In genomic region chr21:34613679-34614442, GRCh38 we compare ENCODE assay signal across 8 cellular contexts. TPM values are rescaled to one million over a fixed set of nuclear protein-coding genes. Genes with fewer than 3 reads are reported as not detected.
DNase-seq lines count a peak whose midpoint lies in the region; ATAC-seq and TF ChIP-seq lines count a peak whose summit lies in the region.

No MANE protein-coding gene starts in this region.

- H3K9me3 Mint-ChIP-seq in activated naive CD4-positive, alpha-beta T cell treated with anti-CD3 and anti-CD28 coated beads for 36 hours = no peaks in the 10 kb centered on the region
- no peaks in the 10 kb centered on the region for H3K9me3 Mint-ChIP-seq in activated naive CD4-positive, alpha-beta T cell treated with anti-CD3 and anti-CD28 coated beads, Interleukin-2, amount 50 U/mL, for 72 hours
- H3K9me3 Mint-ChIP-seq in activated CD4-positive, alpha-beta memory T cell treated with anti-CD3 and anti-CD28 coated beads, Interleukin-2, amount 10 ng/mL, durations not matched to agents 7 days and 5 days = no peaks in the 10 kb centered on the region
- peaks cover 3% of the 10 kb centered on the region for H3K9me3 Mint-ChIP-seq in glutamatergic neuron (ENCODE audit: unreplicated experiment)

- intact Hi-C loops in activated naive CD4-positive, alpha-beta T cell treated with anti-CD3 and anti-CD28 coated beads for 36 hours (cut with micrococcal nuclease) = no loop called here

- TF ChIP-seq CTCF in glutamatergic neuron (IDR thresholded peaks at IDR 0.05; ENCODE audit: partially characterized antibody, unreplicated experiment) = no peak

- ATAC-seq in activated naive CD4-positive, alpha-beta T cell treated with anti-CD3 and anti-CD28 coated beads, Interleukin-2, amount 50 U/mL, for 72 hours = no peak
- no peak for ATAC-seq in GM21528 (IDR thresholded peaks at IDR 0.05; ENCODE audit: low FRiP score, unreplicated experiment)

- peak overlapping the region; percentile 41 for H3K27ac Mint-ChIP-seq in activated naive CD4-positive, alpha-beta T cell treated with anti-CD3 and anti-CD28 coated beads for 36 hours
- peak overlapping the region in 1 of 2 donors; percentile 57 for H3K27ac Mint-ChIP-seq in activated naive CD4-positive, alpha-beta T cell treated with anti-CD3 and anti-CD28 coated beads, Interleukin-2, amount 50 U/mL, for 72 hours
- peak overlapping the region; percentile 50 for H3K27ac Mint-ChIP-seq in activated CD4-positive, alpha-beta memory T cell treated with anti-CD3 and anti-CD28 coated beads, Interleukin-2, amount 10 ng/mL, durations not matched to agents 7 days and 5 days
- no peak overlapping the region for H3K27ac Mint-ChIP-seq in glutamatergic neuron (ENCODE audit: unreplicated experiment)

- CTCF ChIA-PET in activated naive CD4-positive, alpha-beta T cell treated with anti-CD3 and anti-CD28 coated beads for 36 hours (lab: Charles Lee) = interaction anchor here (1.3 to 1.6 kb wide), 3 partner anchors 17 to 251 kb away, joined by 3 to 6 read pairs (median 4); no protein-coding TSS in a partner anchor
- CTCF ChIA-PET in activated CD4-positive, alpha-beta memory T cell treated with anti-CD3 and anti-CD28 coated beads, Interleukin-2, amount 10 ng/mL, durations not matched to agents 7 days and 5 days (lab: Charles Lee) = interaction anchor here (0.9 kb wide), 1 partner anchor 11 kb away, joined by 3 read pairs; no protein-coding TSS in a partner anchor

- H3K36me3 Mint-ChIP-seq in activated naive CD4-positive, alpha-beta T cell treated with anti-CD3 and anti-CD28 coated beads for 36 hours (ENCODE audit: low read depth) = no peaks in the 10 kb centered on the region
- H3K36me3 Mint-ChIP-seq in activated naive CD4-positive, alpha-beta T cell treated with anti-CD3 and anti-CD28 coated beads, Interleukin-2, amount 50 U/mL, for 72 hours = peaks cover 0 to 4% of the 10 kb centered on the region in 2 donors
- H3K36me3 Mint-ChIP-seq in activated CD4-positive, alpha-beta memory T cell treated with anti-CD3 and anti-CD28 coated beads, Interleukin-2, amount 10 ng/mL, durations not matched to agents 7 days and 5 days (ENCODE audit: low read depth) = no peaks in the 10 kb centered on the region
- H3K36me3 Mint-ChIP-seq in glutamatergic neuron (ENCODE audit: unreplicated experiment) = no peaks in the 10 kb centered on the region

- peak overlapping the region; percentile 78 for H3K4me3 Mint-ChIP-seq in activated naive CD4-positive, alpha-beta T cell treated with anti-CD3 and anti-CD28 coated beads for 36 hours
- peak overlapping the region; percentile 79 for H3K4me3 Mint-ChIP-seq in activated CD4-positive, alpha-beta memory T cell treated with anti-CD3 and anti-CD28 coated beads, Interleukin-2, amount 10 ng/mL, durations not matched to agents 7 days and 5 days
- peak overlapping the region; percentile 87 for H3K4me3 Mint-ChIP-seq in glutamatergic neuron (ENCODE audit: unreplicated experiment)

- POLR2A ChIA-PET in activated CD4-positive, alpha-beta memory T cell treated with anti-CD3 and anti-CD28 coated beads, Interleukin-2, amount 10 ng/mL, durations not matched to agents 7 days and 5 days (lab: Charles Lee) = interaction anchor here (1.3 kb wide), 1 partner anchor 12 kb away, joined by 4 read pairs; no protein-coding TSS in a partner anchor

- peak; percentile 12 for DNase-seq in activated naive CD4-positive, alpha-beta T cell treated with anti-CD3 and anti-CD28 coated beads for 36 hours
- DNase-seq in activated naive CD4-positive, alpha-beta T cell treated with anti-CD3 and anti-CD28 coated beads, Interleukin-2, amount 50 U/mL, for 72 hours (ENCODE audit: low spot score in 2 of 2) = no peak
- DNase-seq in activated CD4-positive, alpha-beta memory T cell treated with anti-CD3 and anti-CD28 coated beads, Interleukin-2, amount 10 ng/mL, durations not matched to agents 7 days and 5 days = no peak
- no peak for DNase-seq in glutamatergic neuron
- DNase-seq in renal cortical epithelial cell (ENCODE audit: low read depth) = peak; percentile 3
- no peak for DNase-seq in cerebellar cortex (ENCODE audit: low spot score)
- DNase-seq in NCI-H146 (lab: John Stamatoyannopoulos, UW) = no peak

- H3K27me3 Mint-ChIP-seq in activated naive CD4-positive, alpha-beta T cell treated with anti-CD3 and anti-CD28 coated beads for 36 hours (ENCODE audit: low read depth) = no peaks in the 10 kb centered on the region
- peaks cover 24% of the 10 kb centered on the region for H3K27me3 Mint-ChIP-seq in activated CD4-positive, alpha-beta memory T cell treated with anti-CD3 and anti-CD28 coated beads, Interleukin-2, amount 10 ng/mL, durations not matched to agents 7 days and 5 days
- H3K27me3 Mint-ChIP-seq in glutamatergic neuron (ENCODE audit: unreplicated experiment) = peaks cover 2% of the 10 kb centered on the region

- peaks cover 17% of the 10 kb centered on the region for H3K4me1 Mint-ChIP-seq in activated naive CD4-positive, alpha-beta T cell treated with anti-CD3 and anti-CD28 coated beads for 36 hours (ENCODE audit: low read depth)
- H3K4me1 Mint-ChIP-seq in activated CD4-positive, alpha-beta memory T cell treated with anti-CD3 and anti-CD28 coated beads, Interleukin-2, amount 10 ng/mL, durations not matched to agents 7 days and 5 days = peaks cover 22% of the 10 kb centered on the region
- peaks cover 20% of the 10 kb centered on the region for H3K4me1 Mint-ChIP-seq in glutamatergic neuron (ENCODE audit: low read depth, unreplicated experiment)

RNA-seq across cellular contexts. Expression of gene RCAN1, which starts 1.1 kb away (rescaled TPM):
- 1 to 10 TPM; 2.3 to 2.9 TPM for total RNA-seq in activated naive CD4-positive, alpha-beta T cell treated with anti-CD3 and anti-CD28 coated beads for 36 hours
- total RNA-seq in activated naive CD4-positive, alpha-beta T cell treated with anti-CD3 and anti-CD28 coated beads, Interleukin-2, amount 50 U/mL, for 72 hours = 1 to 10 TPM; 2.9 to 7.4 TPM
- total RNA-seq in activated CD4-positive, alpha-beta memory T cell treated with anti-CD3 and anti-CD28 coated beads, Interleukin-2, amount 10 ng/mL, durations not matched to agents 7 days and 5 days = 1 to 10 TPM; 8.3 to 8.8 TPM
- 17.7 TPM for total RNA-seq in glutamatergic neuron (ENCODE audit: unreplicated experiment)
- total RNA-seq in renal cortical epithelial cell = 82.0 and 113 TPM in 2 replicates

RNA-seq across cellular contexts. Expression of gene CLIC6, which starts 54.9 kb away (rescaled TPM):
- total RNA-seq in activated naive CD4-positive, alpha-beta T cell treated with anti-CD3 and anti-CD28 coated beads for 36 hours = under 1 TPM; 0.10 to 0.12 TPM
- total RNA-seq in activated naive CD4-positive, alpha-beta T cell treated with anti-CD3 and anti-CD28 coated beads, Interleukin-2, amount 50 U/mL, for 72 hours = under 1 TPM; 0.07 to 0.31 TPM
- total RNA-seq in activated CD4-positive, alpha-beta memory T cell treated with anti-CD3 and anti-CD28 coated beads, Interleukin-2, amount 10 ng/mL, durations not matched to agents 7 days and 5 days = under 1 TPM in 1 of 2 experiments, not detected in 1; 0.08 TPM
- 0.17 TPM for total RNA-seq in glutamatergic neuron (ENCODE audit: unreplicated experiment)
- total RNA-seq in renal cortical epithelial cell = 0.50 and 2.3 TPM in 2 replicates

Comparison
In these comparisons a context has a peak if more than half of its experiments do, and no peak if none do; other contexts are left out.
1. DNase-seq: peak in activated naive CD4-positive, alpha-beta T cell treated with anti-CD3 and anti-CD28 coated beads for 36 hours (single experiment) and renal cortical epithelial cell (single experiment); none in activated naive CD4-positive, alpha-beta T cell treated with anti-CD3 and anti-CD28 coated beads, Interleukin-2, amount 50 U/mL, for 72 hours (0 of 2), activated CD4-positive, alpha-beta memory T cell treated with anti-CD3 and anti-CD28 coated beads, Interleukin-2, amount 10 ng/mL, durations not matched to agents 7 days and 5 days (single experiment), glutamatergic neuron (single experiment), cerebellar cortex (single experiment) and NCI-H146 (single experiment).
2. Peak in every context shown above with its lines, with median percentiles within 50 percentile points of each other: H3K4me3 Mint-ChIP-seq.